12 cellular contexts compared by ENCODE assay signal in the genomic region with DNA sequence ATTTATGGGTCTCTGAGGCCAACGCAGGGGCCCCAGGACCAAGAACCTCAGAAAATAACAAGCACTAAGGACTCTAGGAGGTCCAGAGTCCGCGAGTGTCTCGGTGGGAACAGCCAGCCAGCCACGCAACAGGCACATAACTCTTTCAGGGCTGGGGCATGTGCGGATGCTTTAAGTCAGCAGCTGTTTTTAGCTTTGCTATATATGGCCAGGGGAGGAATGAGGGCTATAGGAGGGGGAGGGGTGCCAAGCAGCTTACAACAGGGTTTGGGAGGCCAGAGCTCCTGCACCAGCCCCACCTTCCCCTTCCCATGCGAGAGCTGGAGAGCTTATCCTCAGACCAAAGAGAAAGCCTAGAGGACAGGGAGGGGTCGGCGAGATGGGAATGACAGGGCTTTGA. TPM values are rescaled to one million over a fixed set of nuclear protein-coding genes. Genes with fewer than 3 reads are reported as not detected.
DNase-seq lines count a peak whose midpoint lies in the region; TF ChIP-seq lines count a peak whose summit lies in the region.
"Had no signal": no experiment of that assay in that cellular context is flagged by ENCODE, and none has a peak within 500 bp of the region (broad histone marks: within the 10 kb centered on the region; RNA-seq: fewer than 3 reads in every experiment).

No MANE protein-coding gene starts in this region.

- H2AFZ ChIP-seq in fibroblast of lung (ENCODE audit: low read length), result peak overlapping the region; percentile 55

- 26 to 63% methylated on average over 4 to 7 of the region's 9 CpGs for WGBS in mesodermal cell (ENCODE audit: insufficient coverage in 2 of 2), 2 experiments
- WGBS in transverse colon (ENCODE audit: low coverage in 1 of 2), 2 donors, result 45 to 53% methylated on average over 4 to 9 of the region's 9 CpGs

- peak overlapping the region; percentile 35 for H3K27ac ChIP-seq in fibroblast of lung (ENCODE audit: insufficient read depth, low read length)
- peak overlapping the region; percentile 78 for H3K27ac ChIP-seq in mesodermal cell (ENCODE audit: low read depth, low read length, severe bottlenecking)
- peak overlapping the region; percentile 70 to 91 (median 86) for H3K27ac ChIP-seq in transverse colon
- H3K27ac ChIP-seq: KMS-11 had no signal

- POLR2A ChIA-PET in activated CD4-positive, alpha-beta T cell treated with anti-CD3 and anti-CD28 coated beads, Interleukin-2, amount 10 ng/mL, durations not matched to agents 7 days and 5 days (lab: Charles Lee), result no interaction called here

- no peaks in the 10 kb centered on the region for H3K4me1 Mint-ChIP-seq in activated CD4-positive, alpha-beta T cell treated with anti-CD3 and anti-CD28 coated beads, Interleukin-2, amount 10 ng/mL, durations not matched to agents 7 days and 5 days
- H3K4me1 Mint-ChIP-seq: activated naive CD8-positive, alpha-beta T cell treated with anti-CD3 and anti-CD28 coated beads, Interleukin-2, amount 10 ng/mL, durations not matched to agents 7 days and 5 days had no signal

- peak overlapping the region; percentile 8 for H3K4me2 ChIP-seq in fibroblast of lung (ENCODE audit: extremely low read depth, insufficient read depth, low read length)
- H3K4me2 ChIP-seq: KMS-11 had no signal

- H3K27me3 ChIP-seq in fibroblast of lung (ENCODE audit: control insufficient read depth, insufficient read depth, low read length) (no peaks in the 10 kb centered on the region), transverse colon (no peaks in the 10 kb centered on the region)

- no peak overlapping the region for H3K4me3 Mint-ChIP-seq in activated CD4-positive, alpha-beta T cell treated with anti-CD3 and anti-CD28 coated beads, Interleukin-2, amount 10 ng/mL, durations not matched to agents 7 days and 5 days
- H3K4me3 Mint-ChIP-seq: activated naive CD8-positive, alpha-beta T cell treated with anti-CD3 and anti-CD28 coated beads, Interleukin-2, amount 10 ng/mL, durations not matched to agents 7 days and 5 days; natural killer cell treated with Interleukin-12 subunit alpha and Interleukin-12 subunit beta and Interleukin-15 and Interleukin-18, amount 100 ng/mL, for 72 hours had no signal

- intact Hi-C loops in transverse colon (cut with DNase I; ENCODE audit: low total_unique reads), result loop anchor here (5.0 kb wide), 1 partner anchor 34 kb away; no protein-coding TSS in a partner anchor

- peak; percentile 14 for TF ChIP-seq EP300 in transverse colon (IDR thresholded peaks at IDR 0.05; ENCODE audit: low read depth)

- peaks cover 25% of the 10 kb centered on the region for H3K27me3 Mint-ChIP-seq in activated CD4-positive, alpha-beta T cell treated with anti-CD3 and anti-CD28 coated beads, Interleukin-2, amount 10 ng/mL, durations not matched to agents 7 days and 5 days

- H4K20me1 ChIP-seq in fibroblast of lung (ENCODE audit: control insufficient read depth, extremely low read depth, insufficient read depth, low read length), result no peaks in the 10 kb centered on the region

- H3K9me3 Mint-ChIP-seq in activated CD4-positive, alpha-beta T cell treated with anti-CD3 and anti-CD28 coated beads, Interleukin-2, amount 10 ng/mL, durations not matched to agents 7 days and 5 days, result no peaks in the 10 kb centered on the region
- H3K9me3 Mint-ChIP-seq: activated naive CD8-positive, alpha-beta T cell treated with anti-CD3 and anti-CD28 coated beads, Interleukin-2, amount 10 ng/mL, durations not matched to agents 7 days and 5 days; natural killer cell treated with Interleukin-12 subunit alpha and Interleukin-12 subunit beta and Interleukin-15 and Interleukin-18, amount 100 ng/mL, for 72 hours had no signal

- in situ Hi-C loops in transverse colon (cut with MboI; ENCODE audit: low pct_ligation_motif_present in 1 of 4, low pct_unique_long_range_greater_than_20kb in 1 of 4, low sequenced_read_pairs in 3 of 4), result no loop called here

- CTCF ChIA-PET in activated CD4-positive, alpha-beta T cell treated with anti-CD3 and anti-CD28 coated beads, Interleukin-2, amount 10 ng/mL, durations not matched to agents 7 days and 5 days (lab: Charles Lee), result interaction anchor here (0.6 kb wide), 1 partner anchor 441 kb away, joined by 3 read pairs; no protein-coding TSS in a partner anchor

- no peaks in the 10 kb centered on the region for H3K79me2 ChIP-seq in fibroblast of lung (ENCODE audit: control insufficient read depth, insufficient read depth, low read length)

- TF ChIP-seq CTCF in fibroblast of lung (conservative IDR thresholded peaks at IDR 0.05 in 1 of 2, IDR thresholded peaks at IDR 0.05 in 1 of 2; ENCODE audit: low read depth in 1 of 2, low read length in 2 of 2) (no peak), transverse colon (IDR thresholded peaks at IDR 0.05) (no peak)

- no peak overlapping the region for H3K4me3 ChIP-seq in fibroblast of lung (replicated peaks in 1 of 4; ENCODE audit: control extremely low read depth in 1 of 4, insufficient read depth in 1 of 4, low read depth in 3 of 4, low read length in 4 of 4)
- H3K4me3 ChIP-seq in mesodermal cell (ENCODE audit: extremely low read depth, insufficient read depth, low read length, poor library complexity, severe bottlenecking), result no peak overlapping the region
- peak overlapping the region in 1 of 4 donors; percentile 2 for H3K4me3 ChIP-seq in transverse colon

- H3K27ac Mint-ChIP-seq in activated CD4-positive, alpha-beta T cell treated with anti-CD3 and anti-CD28 coated beads, Interleukin-2, amount 10 ng/mL, durations not matched to agents 7 days and 5 days, result no peak overlapping the region
- H3K27ac Mint-ChIP-seq: activated naive CD8-positive, alpha-beta T cell treated with anti-CD3 and anti-CD28 coated beads, Interleukin-2, amount 10 ng/mL, durations not matched to agents 7 days and 5 days; natural killer cell treated with Interleukin-12 subunit alpha and Interleukin-12 subunit beta and Interleukin-15 and Interleukin-18, amount 100 ng/mL, for 72 hours had no signal

- peak; percentile 71 for DNase-seq in NCI-H82 (lab: John Stamatoyannopoulos, UW)
- peak; percentile 50 to 55 for DNase-seq in fibroblast of lung (ENCODE audit: low read depth in 2 of 2)
- peak; percentile 34 for DNase-seq in transverse colon
- no peak for DNase-seq in cerebellar nuclear complex (lab: John Stamatoyannopoulos, UW)
- no peak for DNase-seq in activated CD4-positive, alpha-beta T cell treated with anti-CD3 and anti-CD28 coated beads, Interleukin-2, amount 10 ng/mL, durations not matched to agents 7 days and 5 days
- DNase-seq in NCI-H1436 treated with DMSO at 0.1 percent for 48 hours (lab: John Stamatoyannopoulos, UW), result no peak
- DNase-seq: activated naive CD8-positive, alpha-beta T cell treated with anti-CD3 and anti-CD28 coated beads, Interleukin-2, amount 10 ng/mL, durations not matched to agents 7 days and 5 days; NCI-H2107; T-helper 2 cell had no signal

- H3K36me3 Mint-ChIP-seq in activated CD4-positive, alpha-beta T cell treated with anti-CD3 and anti-CD28 coated beads, Interleukin-2, amount 10 ng/mL, durations not matched to agents 7 days and 5 days (ENCODE audit: low read depth), result no peaks in the 10 kb centered on the region
- H3K36me3 Mint-ChIP-seq: activated naive CD8-positive, alpha-beta T cell treated with anti-CD3 and anti-CD28 coated beads, Interleukin-2, amount 10 ng/mL, durations not matched to agents 7 days and 5 days; natural killer cell treated with Interleukin-12 subunit alpha and Interleukin-12 subunit beta and Interleukin-15 and Interleukin-18, amount 100 ng/mL, for 72 hours had no signal

- no peak for TF ChIP-seq POLR2A in transverse colon (IDR thresholded peaks at IDR 0.05)

- H3K4me1 ChIP-seq in fibroblast of lung (ENCODE audit: control insufficient read depth, extremely low read depth, insufficient read depth, low read length) (peaks cover 8% of the 10 kb centered on the region), mesodermal cell (ENCODE audit: control insufficient read depth, insufficient read depth, low read length, poor library complexity, severe bottlenecking) (peaks cover 71% of the 10 kb centered on the region), transverse colon (peaks cover 5 to 20% (median 14%) of the 10 kb centered on the region in 4 donors)

- H3K36me3 ChIP-seq in fibroblast of lung (ENCODE audit: control insufficient read depth, insufficient read depth, low read length) (no peaks in the 10 kb centered on the region), mesodermal cell (ENCODE audit: control insufficient read depth, insufficient read depth, low read length) (peaks cover 5% of the 10 kb centered on the region), transverse colon (no peaks in the 10 kb centered on the region)

- H3K9me3 ChIP-seq in fibroblast of lung (ENCODE audit: control insufficient read depth, insufficient read depth, low read depth, low read length) (no peaks in the 10 kb centered on the region), mesodermal cell (ENCODE audit: control insufficient read depth, low read length) (no peaks in the 10 kb centered on the region), transverse colon (no peaks in the 10 kb centered on the region)

- no peak overlapping the region for H3K9ac ChIP-seq in fibroblast of lung (ENCODE audit: insufficient read depth, low read length)
- H3K9ac ChIP-seq: KMS-11 had no signal

RNA-seq across cellular contexts. Expression of a gene that starts 6.2 kb away (rescaled TPM):
- 0.51 and 0.66 TPM in 2 replicates for total RNA-seq in fibroblast of lung
- 0.51 and 4.9 TPM in 2 replicates for polyA plus RNA-seq in fibroblast of lung
- polyA plus RNA-seq in fibroblast of lung (2012), result 0.62 and 6.6 TPM in 2 replicates
- 0.56 and 8.0 TPM in 2 replicates for polyA minus RNA-seq in fibroblast of lung (ENCODE audit: low replicate concordance)
- polyA plus RNA-seq in mesodermal cell (2013, experiment 1 of 2), result 5.5 TPM
- polyA plus RNA-seq in mesodermal cell (2013, experiment 2 of 2), result 5.6 TPM
- total RNA-seq in transverse colon, result 100 to 1,000 TPM in 1 of 4 donors, 10 to 100 TPM in 2, 1 to 10 TPM in 1; 9.8 to 216 (median 18.3) TPM
- total RNA-seq in activated CD4-positive, alpha-beta T cell treated with anti-CD3 and anti-CD28 coated beads, Interleukin-2, amount 10 ng/mL, durations not matched to agents 7 days and 5 days, result not detected

RNA-seq across cellular contexts. Expression of a gene that starts 29.8 kb away (rescaled TPM):
- total RNA-seq in fibroblast of lung, result 63.2 and 73.2 TPM in 2 replicates
- 50.9 and 53.5 TPM in 2 replicates for polyA plus RNA-seq in fibroblast of lung
- 31.9 and 33.9 TPM in 2 replicates for polyA plus RNA-seq in fibroblast of lung (2012)
- 22.1 and 49.4 TPM in 2 replicates for polyA minus RNA-seq in fibroblast of lung (ENCODE audit: low replicate concordance)
- polyA plus RNA-seq in mesodermal cell (2013, experiment 1 of 2), result 40.1 TPM
- 38.7 TPM for polyA plus RNA-seq in mesodermal cell (2013, experiment 2 of 2)
- total RNA-seq in transverse colon, result 10 to 100 TPM; 11.2 to 38.0 (median 26.2) TPM
- 10 to 100 TPM; 23.7 to 25.8 TPM for total RNA-seq in activated CD4-positive, alpha-beta T cell treated with anti-CD3 and anti-CD28 coated beads, Interleukin-2, amount 10 ng/mL, durations not matched to agents 7 days and 5 days

Comparison
In these comparisons a context has a peak if more than half of its experiments do, and no peak if none do; other contexts are left out.
1. DNase-seq: peak in NCI-H82 (single experiment), fibroblast of lung (2 of 2) and transverse colon (single experiment); none in cerebellar nuclear complex (0 of 2), activated CD4-positive, alpha-beta T cell treated with anti-CD3 and anti-CD28 coated beads, Interleukin-2, amount 10 ng/mL, durations not matched to agents 7 days and 5 days (single experiment) and NCI-H1436 treated with DMSO at 0.1 percent for 48 hours (single experiment).
2. H3K27ac ChIP-seq: peak in every context shown above with its lines; median percentile 86 in transverse colon; 78 in mesodermal cell; 35 in fibroblast of lung.